Comparison of ENCODE assay signal across 9 cellular contexts in genomic region chr17:27846042-27846655, GRCh38. TPM values are rescaled to one million over a fixed set of nuclear protein-coding genes. Genes with fewer than 3 reads are reported as not detected.
DNase-seq lines count a peak whose midpoint lies in the region; ATAC-seq and TF ChIP-seq lines count a peak whose summit lies in the region.
"Had no signal": no experiment of that assay in that cellular context is flagged by ENCODE, and none has a peak within 500 bp of the region (broad histone marks: within the 10 kb centered on the region; RNA-seq: fewer than 3 reads in every experiment).

No MANE protein-coding gene starts in this region.

- H3K27me3 Mint-ChIP-seq in IgD-negative memory B cell = peaks cover 17% of the 10 kb centered on the region
- H3K27me3 Mint-ChIP-seq in activated CD4-positive, alpha-beta T cell treated with anti-CD3 and anti-CD28 coated beads, Interleukin-2, amount 10 ng/mL, durations not matched to agents 7 days and 5 days = peaks cover 5% of the 10 kb centered on the region

- TF ChIP-seq POLR2A in erythroblast (IDR thresholded peaks at IDR 0.05; ENCODE audit: low read length) = no peak

- DNase-seq in activated CD4-positive, alpha-beta T cell treated with anti-CD3 and anti-CD28 coated beads, Interleukin-2, amount 10 ng/mL, durations not matched to agents 7 days and 5 days = peak; percentile 64
- peak; percentile 9 to 71 for DNase-seq in activated naive CD4-positive, alpha-beta T cell treated with anti-CD3 and anti-CD28 coated beads, Interleukin-2, amount 50 U/mL, for 72 hours (ENCODE audit: low spot score in 2 of 2)
- peak; percentile 3 to 8 for DNase-seq in stimulated activated CD8-positive, alpha-beta memory T cell treated with anti-CD3 and anti-CD28 coated beads, Interleukin-15, amount 100 ng/mL, for 48 hours (ENCODE audit: low read depth in 2 of 2)
- DNase-seq in hepatic stellate cell (ENCODE audit: low spot score) (no peak), erythroblast (lab: John Stamatoyannopoulos, UW) (no peak), NCI-H1105 treated with DMSO at 0.1 percent for 48 hours (lab: John Stamatoyannopoulos, UW) (no peak), superior temporal gyrus (ENCODE audit: extremely low spot score) (no peak)
- DNase-seq: gastrocnemius medialis had no signal

- no peaks in the 10 kb centered on the region for H3K9me3 Mint-ChIP-seq in IgD-negative memory B cell
- peaks cover 3% of the 10 kb centered on the region for H3K9me3 Mint-ChIP-seq in activated CD4-positive, alpha-beta T cell treated with anti-CD3 and anti-CD28 coated beads, Interleukin-2, amount 10 ng/mL, durations not matched to agents 7 days and 5 days
- H3K9me3 Mint-ChIP-seq in activated naive CD4-positive, alpha-beta T cell treated with anti-CD3 and anti-CD28 coated beads, Interleukin-2, amount 50 U/mL, for 72 hours = peaks cover 0 to 6% of the 10 kb centered on the region in 2 donors

- POLR2A ChIA-PET in activated CD4-positive, alpha-beta T cell treated with anti-CD3 and anti-CD28 coated beads, Interleukin-2, amount 10 ng/mL, durations not matched to agents 7 days and 5 days (lab: Charles Lee) = no interaction called here

- no peaks in the 10 kb centered on the region for H3K36me3 Mint-ChIP-seq in IgD-negative memory B cell
- H3K36me3 Mint-ChIP-seq in activated CD4-positive, alpha-beta T cell treated with anti-CD3 and anti-CD28 coated beads, Interleukin-2, amount 10 ng/mL, durations not matched to agents 7 days and 5 days (ENCODE audit: low read depth) = peaks cover 1% of the 10 kb centered on the region
- H3K36me3 Mint-ChIP-seq in activated naive CD4-positive, alpha-beta T cell treated with anti-CD3 and anti-CD28 coated beads, Interleukin-2, amount 50 U/mL, for 72 hours = peaks cover 4 to 16% of the 10 kb centered on the region in 2 donors

- peaks cover 10 to 15% (median 14%) of the 10 kb centered on the region in 3 donors for H3K4me1 Mint-ChIP-seq in IgD-negative memory B cell
- peaks cover 32% of the 10 kb centered on the region for H3K4me1 Mint-ChIP-seq in activated CD4-positive, alpha-beta T cell treated with anti-CD3 and anti-CD28 coated beads, Interleukin-2, amount 10 ng/mL, durations not matched to agents 7 days and 5 days

- CTCF ChIA-PET in activated CD4-positive, alpha-beta T cell treated with anti-CD3 and anti-CD28 coated beads, Interleukin-2, amount 10 ng/mL, durations not matched to agents 7 days and 5 days (lab: Charles Lee) = interaction anchor here (0.6 to 1.8 kb wide), 6 partner anchors 9 to 1561 kb away, joined by 3 to 8 read pairs (median 3); no protein-coding TSS in a partner anchor

- peak overlapping the region; percentile 26 to 82 (median 74) for H3K4me3 Mint-ChIP-seq in IgD-negative memory B cell
- H3K4me3 Mint-ChIP-seq in activated CD4-positive, alpha-beta T cell treated with anti-CD3 and anti-CD28 coated beads, Interleukin-2, amount 10 ng/mL, durations not matched to agents 7 days and 5 days = peak overlapping the region; percentile 23

- peak; percentile 34 to 91 for ATAC-seq in activated naive CD4-positive, alpha-beta T cell treated with anti-CD3 and anti-CD28 coated beads, Interleukin-2, amount 50 U/mL, for 72 hours
- ATAC-seq: gastrocnemius medialis had no signal

- peak overlapping the region in 1 of 3 donors; percentile 76 for H3K27ac Mint-ChIP-seq in IgD-negative memory B cell
- peak overlapping the region; percentile 78 for H3K27ac Mint-ChIP-seq in activated CD4-positive, alpha-beta T cell treated with anti-CD3 and anti-CD28 coated beads, Interleukin-2, amount 10 ng/mL, durations not matched to agents 7 days and 5 days
- H3K27ac Mint-ChIP-seq in activated naive CD4-positive, alpha-beta T cell treated with anti-CD3 and anti-CD28 coated beads, Interleukin-2, amount 50 U/mL, for 72 hours = peak overlapping the region; percentile 79 to 92

RNA-seq across cellular contexts. Expression of gene NOS2, which starts 45.8 kb away (rescaled TPM):
- polyA plus RNA-seq in IgD-negative memory B cell = 0.21 TPM
- total RNA-seq in activated CD4-positive, alpha-beta T cell treated with anti-CD3 and anti-CD28 coated beads, Interleukin-2, amount 10 ng/mL, durations not matched to agents 7 days and 5 days = not detected
- total RNA-seq in activated naive CD4-positive, alpha-beta T cell treated with anti-CD3 and anti-CD28 coated beads, Interleukin-2, amount 50 U/mL, for 72 hours = not detected

RNA-seq across cellular contexts. Expression of gene LYRM9, which starts 47.0 kb away (rescaled TPM):
- polyA plus RNA-seq in IgD-negative memory B cell = 16.4 TPM
- 1 to 10 TPM; 5.9 to 6.1 TPM for total RNA-seq in activated CD4-positive, alpha-beta T cell treated with anti-CD3 and anti-CD28 coated beads, Interleukin-2, amount 10 ng/mL, durations not matched to agents 7 days and 5 days
- 1 to 10 TPM; 1.3 to 4.4 TPM for total RNA-seq in activated naive CD4-positive, alpha-beta T cell treated with anti-CD3 and anti-CD28 coated beads, Interleukin-2, amount 50 U/mL, for 72 hours

Comparison
In these comparisons a context has a peak if more than half of its experiments do, and no peak if none do; other contexts are left out.
1. DNase-seq: peak in activated CD4-positive, alpha-beta T cell treated with anti-CD3 and anti-CD28 coated beads, Interleukin-2, amount 10 ng/mL, durations not matched to agents 7 days and 5 days (single experiment), activated naive CD4-positive, alpha-beta T cell treated with anti-CD3 and anti-CD28 coated beads, Interleukin-2, amount 50 U/mL, for 72 hours (2 of 2) and stimulated activated CD8-positive, alpha-beta memory T cell treated with anti-CD3 and anti-CD28 coated beads, Interleukin-15, amount 100 ng/mL, for 48 hours (2 of 2); none in hepatic stellate cell (single experiment), erythroblast (0 of 2), NCI-H1105 treated with DMSO at 0.1 percent for 48 hours (single experiment) and superior temporal gyrus (single experiment).